1 cellular context compared by ENCODE assay signal in the genomic region with DNA sequence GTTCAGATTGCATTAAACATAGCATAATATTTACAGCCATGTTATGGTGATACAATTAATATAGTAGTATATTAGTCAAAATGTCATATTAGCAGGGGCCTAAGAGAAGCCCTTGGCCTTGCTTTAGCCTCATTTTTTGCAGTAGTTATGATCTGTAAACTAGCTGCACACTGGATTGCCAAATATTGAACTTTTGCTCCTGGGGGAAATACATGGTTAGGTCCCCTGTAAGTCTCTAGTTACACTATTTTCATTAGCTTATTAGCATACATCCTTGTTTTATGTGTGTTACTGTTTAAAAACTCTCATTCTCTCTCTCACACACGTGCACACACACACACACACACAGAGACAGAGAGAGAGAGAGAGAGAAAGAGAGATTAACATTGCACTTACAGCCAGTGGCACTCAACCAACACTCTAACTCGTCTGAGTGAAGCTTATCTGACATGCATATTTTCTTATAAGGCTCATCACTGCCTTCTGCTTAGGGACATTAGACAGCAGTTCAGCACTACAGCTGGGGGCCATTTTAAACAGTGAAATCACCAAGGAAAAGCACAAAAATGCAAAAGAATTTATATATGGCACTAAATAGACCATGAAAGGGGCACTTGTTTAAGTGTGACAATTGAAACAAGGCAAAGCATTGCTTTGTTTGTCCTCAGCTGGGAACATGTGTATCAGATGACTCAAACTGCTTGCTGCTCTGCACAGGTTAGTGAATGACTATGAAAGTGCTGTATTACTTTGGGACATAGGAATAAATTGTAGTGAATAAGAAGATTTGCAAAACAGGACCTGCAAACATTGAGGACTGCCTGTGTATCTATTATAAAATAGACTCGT.
TF ChIP-seq lines count a peak whose summit lies in the region.

No MANE protein-coding gene starts in this region.

TF ChIP-seq in GM23338, 12 proteins besides CTCF, POLR2A, EP300 and RAD21 (continued from another document):
- TF ChIP-seq, protein P1, sequence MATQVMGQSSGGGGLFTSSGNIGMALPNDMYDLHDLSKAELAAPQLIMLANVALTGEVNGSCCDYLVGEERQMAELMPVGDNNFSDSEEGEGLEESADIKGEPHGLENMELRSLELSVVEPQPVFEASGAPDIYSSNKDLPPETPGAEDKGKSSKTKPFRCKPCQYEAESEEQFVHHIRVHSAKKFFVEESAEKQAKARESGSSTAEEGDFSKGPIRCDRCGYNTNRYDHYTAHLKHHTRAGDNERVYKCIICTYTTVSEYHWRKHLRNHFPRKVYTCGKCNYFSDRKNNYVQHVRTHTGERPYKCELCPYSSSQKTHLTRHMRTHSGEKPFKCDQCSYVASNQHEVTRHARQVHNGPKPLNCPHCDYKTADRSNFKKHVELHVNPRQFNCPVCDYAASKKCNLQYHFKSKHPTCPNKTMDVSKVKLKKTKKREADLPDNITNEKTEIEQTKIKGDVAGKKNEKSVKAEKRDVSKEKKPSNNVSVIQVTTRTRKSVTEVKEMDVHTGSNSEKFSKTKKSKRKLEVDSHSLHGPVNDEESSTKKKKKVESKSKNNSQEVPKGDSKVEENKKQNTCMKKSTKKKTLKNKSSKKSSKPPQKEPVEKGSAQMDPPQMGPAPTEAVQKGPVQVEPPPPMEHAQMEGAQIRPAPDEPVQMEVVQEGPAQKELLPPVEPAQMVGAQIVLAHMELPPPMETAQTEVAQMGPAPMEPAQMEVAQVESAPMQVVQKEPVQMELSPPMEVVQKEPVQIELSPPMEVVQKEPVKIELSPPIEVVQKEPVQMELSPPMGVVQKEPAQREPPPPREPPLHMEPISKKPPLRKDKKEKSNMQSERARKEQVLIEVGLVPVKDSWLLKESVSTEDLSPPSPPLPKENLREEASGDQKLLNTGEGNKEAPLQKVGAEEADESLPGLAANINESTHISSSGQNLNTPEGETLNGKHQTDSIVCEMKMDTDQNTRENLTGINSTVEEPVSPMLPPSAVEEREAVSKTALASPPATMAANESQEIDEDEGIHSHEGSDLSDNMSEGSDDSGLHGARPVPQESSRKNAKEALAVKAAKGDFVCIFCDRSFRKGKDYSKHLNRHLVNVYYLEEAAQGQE (IDR thresholded peaks at IDR 0.05; ENCODE audit: unreplicated experiment): no peak
- no peak for TF ChIP-seq EZH2 (IDR thresholded peaks at IDR 0.05; ENCODE audit: low read depth, unreplicated experiment)
- TF ChIP-seq JUNB (IDR thresholded peaks at IDR 0.05; ENCODE audit: unreplicated experiment): no peak
- TF ChIP-seq, protein P2, sequence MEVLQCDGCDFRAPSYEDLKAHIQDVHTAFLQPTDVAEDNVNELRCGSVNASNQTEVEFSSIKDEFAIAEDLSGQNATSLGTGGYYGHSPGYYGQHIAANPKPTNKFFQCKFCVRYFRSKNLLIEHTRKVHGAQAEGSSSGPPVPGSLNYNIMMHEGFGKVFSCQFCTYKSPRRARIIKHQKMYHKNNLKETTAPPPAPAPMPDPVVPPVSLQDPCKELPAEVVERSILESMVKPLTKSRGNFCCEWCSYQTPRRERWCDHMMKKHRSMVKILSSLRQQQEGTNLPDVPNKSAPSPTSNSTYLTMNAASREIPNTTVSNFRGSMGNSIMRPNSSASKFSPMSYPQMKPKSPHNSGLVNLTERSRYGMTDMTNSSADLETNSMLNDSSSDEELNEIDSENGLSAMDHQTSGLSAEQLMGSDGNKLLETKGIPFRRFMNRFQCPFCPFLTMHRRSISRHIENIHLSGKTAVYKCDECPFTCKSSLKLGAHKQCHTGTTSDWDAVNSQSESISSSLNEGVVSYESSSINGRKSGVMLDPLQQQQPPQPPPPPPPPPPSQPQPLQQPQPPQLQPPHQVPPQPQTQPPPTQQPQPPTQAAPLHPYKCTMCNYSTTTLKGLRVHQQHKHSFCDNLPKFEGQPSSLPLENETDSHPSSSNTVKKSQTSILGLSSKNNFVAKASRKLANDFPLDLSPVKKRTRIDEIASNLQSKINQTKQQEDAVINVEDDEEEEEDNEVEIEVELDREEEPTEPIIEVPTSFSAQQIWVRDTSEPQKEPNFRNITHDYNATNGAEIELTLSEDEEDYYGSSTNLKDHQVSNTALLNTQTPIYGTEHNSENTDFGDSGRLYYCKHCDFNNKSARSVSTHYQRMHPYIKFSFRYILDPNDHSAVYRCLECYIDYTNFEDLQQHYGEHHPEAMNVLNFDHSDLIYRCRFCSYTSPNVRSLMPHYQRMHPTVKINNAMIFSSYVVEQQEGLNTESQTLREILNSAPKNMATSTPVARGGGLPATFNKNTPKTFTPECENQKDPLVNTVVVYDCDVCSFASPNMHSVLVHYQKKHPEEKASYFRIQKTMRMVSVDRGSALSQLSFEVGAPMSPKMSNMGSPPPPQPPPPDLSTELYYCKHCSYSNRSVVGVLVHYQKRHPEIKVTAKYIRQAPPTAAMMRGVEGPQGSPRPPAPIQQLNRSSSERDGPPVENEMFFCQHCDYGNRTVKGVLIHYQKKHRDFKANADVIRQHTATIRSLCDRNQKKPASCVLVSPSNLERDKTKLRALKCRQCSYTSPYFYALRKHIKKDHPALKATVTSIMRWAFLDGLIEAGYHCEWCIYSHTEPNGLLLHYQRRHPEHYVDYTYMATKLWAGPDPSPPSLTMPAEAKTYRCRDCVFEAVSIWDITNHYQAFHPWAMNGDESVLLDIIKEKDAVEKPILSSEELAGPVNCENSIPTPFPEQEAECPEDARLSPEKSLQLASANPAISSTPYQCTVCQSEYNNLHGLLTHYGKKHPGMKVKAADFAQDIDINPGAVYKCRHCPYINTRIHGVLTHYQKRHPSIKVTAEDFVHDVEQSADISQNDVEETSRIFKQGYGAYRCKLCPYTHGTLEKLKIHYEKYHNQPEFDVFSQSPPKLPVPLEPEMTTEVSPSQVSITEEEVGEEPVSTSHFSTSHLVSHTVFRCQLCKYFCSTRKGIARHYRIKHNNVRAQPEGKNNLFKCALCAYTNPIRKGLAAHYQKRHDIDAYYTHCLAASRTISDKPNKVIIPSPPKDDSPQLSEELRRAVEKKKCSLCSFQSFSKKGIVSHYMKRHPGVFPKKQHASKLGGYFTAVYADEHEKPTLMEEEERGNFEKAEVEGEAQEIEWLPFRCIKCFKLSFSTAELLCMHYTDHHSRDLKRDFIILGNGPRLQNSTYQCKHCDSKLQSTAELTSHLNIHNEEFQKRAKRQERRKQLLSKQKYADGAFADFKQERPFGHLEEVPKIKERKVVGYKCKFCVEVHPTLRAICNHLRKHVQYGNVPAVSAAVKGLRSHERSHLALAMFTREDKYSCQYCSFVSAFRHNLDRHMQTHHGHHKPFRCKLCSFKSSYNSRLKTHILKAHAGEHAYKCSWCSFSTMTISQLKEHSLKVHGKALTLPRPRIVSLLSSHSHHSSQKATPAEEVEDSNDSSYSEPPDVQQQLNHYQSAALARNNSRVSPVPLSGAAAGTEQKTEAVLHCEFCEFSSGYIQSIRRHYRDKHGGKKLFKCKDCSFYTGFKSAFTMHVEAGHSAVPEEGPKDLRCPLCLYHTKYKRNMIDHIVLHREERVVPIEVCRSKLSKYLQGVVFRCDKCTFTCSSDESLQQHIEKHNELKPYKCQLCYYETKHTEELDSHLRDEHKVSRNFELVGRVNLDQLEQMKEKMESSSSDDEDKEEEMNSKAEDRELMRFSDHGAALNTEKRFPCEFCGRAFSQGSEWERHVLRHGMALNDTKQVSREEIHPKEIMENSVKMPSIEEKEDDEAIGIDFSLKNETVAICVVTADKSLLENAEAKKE (CRISPR knock-in tag; IDR thresholded peaks at IDR 0.05): no peak
- no peak for TF ChIP-seq STAT1 (IDR thresholded peaks at IDR 0.05; ENCODE audit: unreplicated experiment)
- no peak for TF ChIP-seq ZNF331 (CRISPR knock-in tag; IDR thresholded peaks at IDR 0.05; ENCODE audit: low read depth)
